Comparison of ENCODE assay signal across 1 cellular context in the genomic region with DNA sequence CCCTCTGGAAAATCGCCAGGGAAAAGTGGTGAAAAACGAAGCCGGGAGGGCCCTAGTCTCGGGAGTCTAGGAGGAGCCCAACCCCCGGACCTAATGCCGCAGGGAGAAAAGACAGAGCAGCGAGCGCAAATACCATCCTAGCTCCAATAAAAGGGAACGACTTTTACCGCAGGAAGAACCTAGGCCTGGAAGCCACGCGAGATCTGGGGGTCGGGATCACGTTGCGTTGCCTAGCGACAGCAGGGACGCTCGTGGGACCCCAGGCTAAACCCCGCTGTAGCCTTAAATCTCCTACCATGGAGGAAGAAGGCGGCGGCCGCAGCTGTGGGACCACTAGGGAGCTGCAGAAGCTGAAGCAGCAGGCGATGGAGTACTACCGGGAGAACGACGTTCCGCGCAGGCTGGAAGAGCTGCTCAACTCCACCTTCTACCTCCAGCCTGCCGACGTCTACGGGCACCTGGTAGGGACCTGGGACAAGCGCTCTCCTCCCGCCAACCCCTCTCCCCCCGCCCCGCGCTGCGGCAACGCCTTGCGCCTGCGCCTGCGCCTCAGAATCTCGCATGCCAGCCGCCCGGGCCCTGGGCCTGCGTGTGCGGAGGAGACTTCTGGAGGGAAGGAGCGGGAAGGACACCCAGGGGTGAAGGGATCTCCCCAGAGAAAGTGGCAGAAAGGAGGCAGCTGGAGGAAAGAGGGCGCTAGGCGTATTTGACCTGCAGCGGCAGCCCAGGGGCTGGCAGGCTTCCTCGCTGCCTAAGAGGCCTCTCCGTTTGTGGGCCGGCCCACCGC.
A peak's percentile ranks its signal among the peaks of the same experiment; 100 is the strongest.
TF ChIP-seq lines count a peak whose summit lies in the region.

A gene with protein sequence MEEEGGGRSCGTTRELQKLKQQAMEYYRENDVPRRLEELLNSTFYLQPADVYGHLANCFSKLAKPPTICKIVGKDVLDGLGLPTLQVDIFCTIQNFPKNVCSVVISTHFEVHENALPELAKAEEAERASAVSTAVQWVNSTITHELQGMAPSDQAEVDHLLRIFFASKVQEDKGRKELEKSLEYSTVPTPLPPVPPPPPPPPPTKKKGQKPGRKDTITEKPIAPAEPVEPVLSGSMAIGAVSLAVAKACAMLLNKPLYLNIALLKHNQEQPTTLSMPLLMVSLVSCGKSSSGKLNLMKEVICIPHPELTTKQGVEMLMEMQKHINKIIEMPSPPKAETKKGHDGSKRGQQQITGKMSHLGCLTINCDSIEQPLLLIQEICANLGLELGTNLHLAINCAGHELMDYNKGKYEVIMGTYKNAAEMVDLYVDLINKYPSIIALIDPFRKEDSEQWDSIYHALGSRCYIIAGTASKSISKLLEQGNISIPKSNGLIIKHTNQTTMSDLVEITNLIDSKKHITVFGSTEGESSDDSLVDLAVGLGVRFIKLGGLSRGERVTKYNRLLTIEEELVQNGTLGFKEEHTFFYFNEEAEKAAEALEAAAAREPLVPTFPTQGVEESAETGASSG (plus strand): TSS at position 229 of the 787 bp plus-strand sequence. CDS start 68 bp downstream, at position 297.

TF ChIP-seq in HCT116, 20 proteins besides CTCF, POLR2A, EP300 and RAD21 (continued from another document):
- TF ChIP-seq, protein P1, sequence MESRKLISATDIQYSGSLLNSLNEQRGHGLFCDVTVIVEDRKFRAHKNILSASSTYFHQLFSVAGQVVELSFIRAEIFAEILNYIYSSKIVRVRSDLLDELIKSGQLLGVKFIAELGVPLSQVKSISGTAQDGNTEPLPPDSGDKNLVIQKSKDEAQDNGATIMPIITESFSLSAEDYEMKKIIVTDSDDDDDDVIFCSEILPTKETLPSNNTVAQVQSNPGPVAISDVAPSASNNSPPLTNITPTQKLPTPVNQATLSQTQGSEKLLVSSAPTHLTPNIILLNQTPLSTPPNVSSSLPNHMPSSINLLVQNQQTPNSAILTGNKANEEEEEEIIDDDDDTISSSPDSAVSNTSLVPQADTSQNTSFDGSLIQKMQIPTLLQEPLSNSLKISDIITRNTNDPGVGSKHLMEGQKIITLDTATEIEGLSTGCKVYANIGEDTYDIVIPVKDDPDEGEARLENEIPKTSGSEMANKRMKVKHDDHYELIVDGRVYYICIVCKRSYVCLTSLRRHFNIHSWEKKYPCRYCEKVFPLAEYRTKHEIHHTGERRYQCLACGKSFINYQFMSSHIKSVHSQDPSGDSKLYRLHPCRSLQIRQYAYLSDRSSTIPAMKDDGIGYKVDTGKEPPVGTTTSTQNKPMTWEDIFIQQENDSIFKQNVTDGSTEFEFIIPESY (IDR thresholded peaks at IDR 0.05; ENCODE audit: extremely low read depth, insufficient replicate concordance, low read length), result peak; percentile 96
- TF ChIP-seq SIN3A (IDR thresholded peaks at IDR 0.05; ENCODE audit: low read depth), result peak; percentile 96; the same call in 1 of the 2 replicates
- no peak for TF ChIP-seq SRF (IDR thresholded peaks at IDR 0.05; ENCODE audit: low read depth)
- no peak for TF ChIP-seq EZH2phosphoT487 (IDR thresholded peaks at IDR 0.05; ENCODE audit: borderline replicate concordance)
- TF ChIP-seq ZNF274 (IDR thresholded peaks at IDR 0.05; ENCODE audit: low read depth, low read length), result no peak
- no peak for TF ChIP-seq EGR1 (IDR thresholded peaks at IDR 0.05; ENCODE audit: low read depth)
- TF ChIP-seq TCF7L2 (IDR thresholded peaks at IDR 0.05; ENCODE audit: borderline replicate concordance, extremely low read depth, insufficient read depth, insufficient read length), result peak; percentile 26
- peak; percentile 68 for TF ChIP-seq CBX3 (IDR thresholded peaks at IDR 0.05; ENCODE audit: low read depth)
- TF ChIP-seq ELF1 (IDR thresholded peaks at IDR 0.05; ENCODE audit: borderline replicate concordance, low read depth), result no peak
- TF ChIP-seq, protein P2, sequence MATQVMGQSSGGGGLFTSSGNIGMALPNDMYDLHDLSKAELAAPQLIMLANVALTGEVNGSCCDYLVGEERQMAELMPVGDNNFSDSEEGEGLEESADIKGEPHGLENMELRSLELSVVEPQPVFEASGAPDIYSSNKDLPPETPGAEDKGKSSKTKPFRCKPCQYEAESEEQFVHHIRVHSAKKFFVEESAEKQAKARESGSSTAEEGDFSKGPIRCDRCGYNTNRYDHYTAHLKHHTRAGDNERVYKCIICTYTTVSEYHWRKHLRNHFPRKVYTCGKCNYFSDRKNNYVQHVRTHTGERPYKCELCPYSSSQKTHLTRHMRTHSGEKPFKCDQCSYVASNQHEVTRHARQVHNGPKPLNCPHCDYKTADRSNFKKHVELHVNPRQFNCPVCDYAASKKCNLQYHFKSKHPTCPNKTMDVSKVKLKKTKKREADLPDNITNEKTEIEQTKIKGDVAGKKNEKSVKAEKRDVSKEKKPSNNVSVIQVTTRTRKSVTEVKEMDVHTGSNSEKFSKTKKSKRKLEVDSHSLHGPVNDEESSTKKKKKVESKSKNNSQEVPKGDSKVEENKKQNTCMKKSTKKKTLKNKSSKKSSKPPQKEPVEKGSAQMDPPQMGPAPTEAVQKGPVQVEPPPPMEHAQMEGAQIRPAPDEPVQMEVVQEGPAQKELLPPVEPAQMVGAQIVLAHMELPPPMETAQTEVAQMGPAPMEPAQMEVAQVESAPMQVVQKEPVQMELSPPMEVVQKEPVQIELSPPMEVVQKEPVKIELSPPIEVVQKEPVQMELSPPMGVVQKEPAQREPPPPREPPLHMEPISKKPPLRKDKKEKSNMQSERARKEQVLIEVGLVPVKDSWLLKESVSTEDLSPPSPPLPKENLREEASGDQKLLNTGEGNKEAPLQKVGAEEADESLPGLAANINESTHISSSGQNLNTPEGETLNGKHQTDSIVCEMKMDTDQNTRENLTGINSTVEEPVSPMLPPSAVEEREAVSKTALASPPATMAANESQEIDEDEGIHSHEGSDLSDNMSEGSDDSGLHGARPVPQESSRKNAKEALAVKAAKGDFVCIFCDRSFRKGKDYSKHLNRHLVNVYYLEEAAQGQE (IDR thresholded peaks at IDR 0.05; ENCODE audit: low read depth), result no peak
- no peak for TF ChIP-seq FOSL1 (IDR thresholded peaks at IDR 0.05; ENCODE audit: low read depth)
- no peak for TF ChIP-seq CEBPB (IDR thresholded peaks at IDR 0.05; ENCODE audit: low read depth)
- TF ChIP-seq, protein P3, sequence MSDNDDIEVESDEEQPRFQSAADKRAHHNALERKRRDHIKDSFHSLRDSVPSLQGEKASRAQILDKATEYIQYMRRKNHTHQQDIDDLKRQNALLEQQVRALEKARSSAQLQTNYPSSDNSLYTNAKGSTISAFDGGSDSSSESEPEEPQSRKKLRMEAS (IDR thresholded peaks at IDR 0.05), result peak; percentile 90
- peak; percentile 96 for TF ChIP-seq ZFX (IDR thresholded peaks at IDR 0.05)
- TF ChIP-seq JUND (IDR thresholded peaks at IDR 0.05), result no peak
- TF ChIP-seq POLR2AphosphoS5 (IDR thresholded peaks at IDR 0.05; ENCODE audit: low read depth, low read length), result peak; percentile 86
- no peak; the same call in 1 of the 2 replicates for TF ChIP-seq SP1 (IDR thresholded peaks at IDR 0.05; ENCODE audit: low read depth)
- TF ChIP-seq, protein P4, sequence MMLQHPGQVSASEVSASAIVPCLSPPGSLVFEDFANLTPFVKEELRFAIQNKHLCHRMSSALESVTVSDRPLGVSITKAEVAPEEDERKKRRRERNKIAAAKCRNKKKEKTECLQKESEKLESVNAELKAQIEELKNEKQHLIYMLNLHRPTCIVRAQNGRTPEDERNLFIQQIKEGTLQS (IDR thresholded peaks at IDR 0.05), result no peak
